In the genomic region with DNA sequence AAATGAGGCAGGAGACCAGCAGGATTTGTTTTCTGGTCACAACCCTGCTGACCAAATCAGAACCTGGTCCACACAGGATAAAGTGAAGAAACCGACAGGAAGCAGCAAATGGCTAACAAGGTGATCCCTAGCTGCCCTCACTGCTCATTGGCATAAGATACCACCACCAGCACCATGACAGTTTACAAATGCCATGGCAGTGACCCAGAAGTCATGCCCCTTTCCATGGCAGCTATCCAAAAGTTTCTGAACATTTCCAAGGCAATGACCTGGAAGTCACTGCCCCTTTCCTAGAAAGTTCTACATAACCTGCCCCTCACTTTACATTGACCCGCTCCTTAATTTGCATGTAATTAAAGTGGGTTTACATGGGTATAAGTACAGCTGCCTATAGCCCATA, we compare ENCODE assay signal across 8 cellular contexts.
"Had no signal": no experiment of that assay in that cellular context is flagged by ENCODE, and none has a peak within 500 bp of the region (broad histone marks: within the 10 kb centered on the region; RNA-seq: fewer than 3 reads in every experiment).

No MANE protein-coding gene starts in this region.

- ATAC-seq: GM23338 had no signal

- H3K4me3 ChIP-seq: GM23338, K562 had no signal

- H3K27ac ChIP-seq: HL-60 had no signal

- H2AFZ ChIP-seq: GM23338 had no signal

- H3K4me2 ChIP-seq: GM23338 had no signal

- FAIRE-seq: H1, H54, K562 had no signal

- DNase-seq: H9, HCEC 1CT, IMR-90 had no signal
